ENCODE assay signal across 27 cellular contexts in the genomic region with DNA sequence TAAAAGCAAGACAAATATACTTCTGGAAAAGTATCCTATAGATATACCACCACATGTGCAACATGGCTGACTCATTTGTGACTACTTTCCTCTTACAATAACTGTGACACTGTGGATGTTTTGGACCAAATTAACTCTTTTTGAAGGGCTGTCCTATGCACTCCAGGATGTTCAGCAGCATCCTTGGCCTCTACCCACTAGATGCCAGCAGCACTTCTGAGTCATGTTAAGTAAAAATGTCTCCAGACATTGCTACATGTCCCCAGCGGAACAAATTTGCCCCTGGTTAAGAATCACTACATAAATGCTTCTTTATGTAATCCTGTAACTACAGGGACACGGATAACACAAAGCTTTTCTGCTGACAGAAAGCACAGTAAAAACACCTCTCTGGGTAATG.
"Had no signal": no experiment of that assay in that cellular context is flagged by ENCODE, and none has a peak within 500 bp of the region (broad histone marks: within the 10 kb centered on the region; RNA-seq: fewer than 3 reads in every experiment).

No MANE protein-coding gene starts in this region.

- H3K27me3 Mint-ChIP-seq: activated B cell treated with CpG ODN at 0.5 μM for 24 hours; naive B cell; stimulated activated naive B cell treated with anti-CD40 and anti-IgM and Interleukin-4, amounts not matched to agents 10 μg/mL and 1 μg/mL and 100 μg/mL, for 72 hours had no signal

- H3K4me1 ChIP-seq: thyroid gland, upper lobe of right lung had no signal

- H3K4me3 Mint-ChIP-seq: activated B cell treated with CpG ODN at 0.5 μM for 24 hours; activated T-cell treated with anti-CD3 and anti-CD28 coated beads, Interleukin-2, amount 50 U/mL, for 72 hours; immature natural killer cell; naive B cell; stimulated activated naive B cell treated with anti-CD40 and anti-IgM and Interleukin-4, amounts not matched to agents 10 μg/mL and 1 μg/mL and 100 μg/mL, for 72 hours had no signal

- H3K9me3 ChIP-seq: body of pancreas, heart left ventricle, pancreas, right atrium auricular region, stomach, thyroid gland, upper lobe of right lung had no signal

- H3K27me3 ChIP-seq: body of pancreas, foreskin keratinocyte, heart left ventricle, pancreas, right atrium auricular region, stomach, thyroid gland, upper lobe of right lung had no signal

- H3K4me1 Mint-ChIP-seq: activated B cell treated with CpG ODN at 0.5 μM for 24 hours, immature natural killer cell had no signal

- DNase-seq: activated B cell treated with CpG ODN at 0.5 μM for 24 hours; activated CD4-positive, alpha-beta T cell treated with anti-CD3 and anti-CD28 coated beads, Interleukin-2, amount 50 U/mL, for 4 hours; activated naive CD4-positive, alpha-beta T cell; activated T-cell treated with anti-CD3 and anti-CD28 coated beads for 4 hours; activated T-cell treated with anti-CD3 and anti-CD28 coated beads, Interleukin-2, amount 50 U/mL, for 72 hours; anterior cingulate cortex; body of pancreas; dermis blood vessel endothelial cell; effector CD4-positive, alpha-beta T cell; foreskin keratinocyte; heart left ventricle; hypothalamus; immature natural killer cell; kidney; left colon; mammary epithelial cell; naive B cell; pancreas; stimulated activated CD4-positive, alpha-beta T cell treated with anti-CD3 and anti-CD28 coated beads, Interleukin-15, amount 100 ng/mL, for 24 hours; stimulated activated CD4-positive, alpha-beta T cell treated with anti-CD3 and anti-CD28 coated beads, Interleukin-2, amount 100 ng/mL, for 24 hours; stimulated activated naive B cell treated with anti-CD40 and anti-IgM and Interleukin-4, amounts not matched to agents 10 μg/mL and 1 μg/mL and 100 μg/mL, for 72 hours; stomach; T-helper 2 cell; thyroid gland; upper lobe of right lung had no signal

- H3K27ac Mint-ChIP-seq: activated B cell treated with CpG ODN at 0.5 μM for 24 hours; activated naive CD4-positive, alpha-beta T cell treated with anti-CD3 and anti-CD28 coated beads, Interleukin-2, amount 50 U/mL, for 72 hours; activated T-cell treated with anti-CD3 and anti-CD28 coated beads, Interleukin-2, amount 50 U/mL, for 72 hours; stimulated activated naive B cell treated with anti-CD40 and anti-IgM and Interleukin-4, amounts not matched to agents 10 μg/mL and 1 μg/mL and 100 μg/mL, for 72 hours had no signal

- H3K27ac ChIP-seq: body of pancreas, foreskin keratinocyte, heart left ventricle, pancreas, right atrium auricular region, stomach, thyroid gland, upper lobe of right lung had no signal

- H3K4me3 ChIP-seq: body of pancreas, heart left ventricle, pancreas, right atrium auricular region, stomach, thyroid gland, upper lobe of right lung had no signal

- H3K36me3 ChIP-seq: pancreas had no signal

- H3K9me3 Mint-ChIP-seq: activated B cell treated with CpG ODN at 0.5 μM for 24 hours; activated naive CD4-positive, alpha-beta T cell treated with anti-CD3 and anti-CD28 coated beads, Interleukin-2, amount 50 U/mL, for 72 hours; activated T-cell treated with anti-CD3 and anti-CD28 coated beads, Interleukin-2, amount 50 U/mL, for 72 hours; immature natural killer cell; naive B cell; stimulated activated naive B cell treated with anti-CD40 and anti-IgM and Interleukin-4, amounts not matched to agents 10 μg/mL and 1 μg/mL and 100 μg/mL, for 72 hours had no signal
